In genomic region chr9:88011005-88011766, GRCh38 we compare ENCODE assay signal across 1 cellular context.
TF ChIP-seq lines count a peak whose summit lies in the region.

No MANE protein-coding gene starts in this region.

TF ChIP-seq in H1, 55 proteins besides CTCF, POLR2A, EP300 and RAD21 (continued from another document):
- TF ChIP-seq KDM4A (IDR thresholded peaks at IDR 0.05; ENCODE audit: low read depth, low read length, severe bottlenecking) (no peak), SAP30 (IDR thresholded peaks at IDR 0.05; ENCODE audit: insufficient read depth, insufficient replicate concordance, low read length) (no peak), CTBP2 (IDR thresholded peaks at IDR 0.05; ENCODE audit: borderline replicate concordance, insufficient read depth, insufficient read length, low read length) (no peak), BCL11A (IDR thresholded peaks at IDR 0.05; ENCODE audit: low read depth in 2 of 2, low read length in 2 of 2) (no peak), JUN (IDR thresholded peaks at IDR 0.05; ENCODE audit: low read depth, low read length) (no peak), CREB1 (IDR thresholded peaks at IDR 0.05) (no peak), RXRA (IDR thresholded peaks at IDR 0.05; ENCODE audit: insufficient read depth, low read depth, low read length) (no peak)
